8 cellular contexts compared by ENCODE assay signal in the genomic region with DNA sequence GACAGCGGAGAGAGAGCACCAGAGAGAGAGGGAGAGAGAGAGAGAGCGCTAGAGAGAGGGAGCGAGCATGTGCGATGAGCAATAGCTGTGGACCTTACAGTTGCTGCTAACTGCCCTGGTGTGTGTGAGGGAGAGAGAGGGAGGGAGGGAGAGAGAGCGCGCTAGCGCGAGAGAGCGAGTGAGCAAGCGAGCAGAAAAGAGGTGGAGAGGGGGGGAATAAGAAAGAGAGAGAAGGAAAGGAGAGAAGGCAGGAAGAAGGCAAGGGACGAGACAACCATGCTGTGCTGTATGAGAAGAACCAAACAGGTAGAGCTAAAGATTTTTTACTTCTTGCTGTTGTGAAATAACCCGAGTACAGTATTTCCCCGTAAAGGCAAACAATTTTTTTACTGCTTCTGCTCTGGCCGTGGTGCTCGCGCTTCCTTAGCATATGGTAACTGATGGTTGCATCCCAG. TPM values are rescaled to one million over a fixed set of nuclear protein-coding genes. Genes with fewer than 3 reads are reported as not detected.
DNase-seq lines count a peak whose midpoint lies in the region; ATAC-seq and TF ChIP-seq lines count a peak whose summit lies in the region.

A gene with protein sequence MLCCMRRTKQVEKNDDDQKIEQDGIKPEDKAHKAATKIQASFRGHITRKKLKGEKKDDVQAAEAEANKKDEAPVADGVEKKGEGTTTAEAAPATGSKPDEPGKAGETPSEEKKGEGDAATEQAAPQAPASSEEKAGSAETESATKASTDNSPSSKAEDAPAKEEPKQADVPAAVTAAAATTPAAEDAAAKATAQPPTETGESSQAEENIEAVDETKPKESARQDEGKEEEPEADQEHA (plus strand): TSS at position 97 of the 455 bp plus-strand sequence. CDS start 180 bp downstream, at position 277.

- peaks cover 49% of the 10 kb centered on the region for H3K27me3 Mint-ChIP-seq in activated T-cell treated with anti-CD3 and anti-CD28 coated beads, Interleukin-2, amount 50 U/mL, for 72 hours (ENCODE audit: low read depth)
- peaks cover 52% of the 10 kb centered on the region for H3K27me3 Mint-ChIP-seq in nephron (ENCODE audit: low read depth)

- H3K4me3 ChIP-seq in foreskin fibroblast (ENCODE audit: low read depth in 1 of 2, low read length in 2 of 2) = peak within 1 kb of the TSS; percentile 52 to 62

- H3K27ac Mint-ChIP-seq in activated T-cell treated with anti-CD3 and anti-CD28 coated beads, Interleukin-2, amount 50 U/mL, for 72 hours = no peak within 1 kb of the TSS
- H3K27ac Mint-ChIP-seq in nephron = no peak within 1 kb of the TSS

- DNase-seq in activated T-cell treated with anti-CD3 and anti-CD28 coated beads, Interleukin-2, amount 50 U/mL, for 72 hours = peak in 1 of 2 donors; percentile 20
- DNase-seq in activated T-cell treated with anti-CD3 and anti-CD28 coated beads for 4 hours (no peak), SK-MEL-5 (ENCODE audit: low read depth, low spot score) (peak; percentile 5), foreskin fibroblast (peak; percentile 85 to 92), 8988T (no peak)

- H3K4me1 Mint-ChIP-seq in activated T-cell treated with anti-CD3 and anti-CD28 coated beads, Interleukin-2, amount 50 U/mL, for 72 hours (ENCODE audit: low read depth) = peaks cover 11% of the 10 kb centered on the region
- peaks cover 6% of the 10 kb centered on the region for H3K4me1 Mint-ChIP-seq in nephron

- in situ Hi-C loops in SK-MEL-5 (cut with HindIII; ENCODE audit: low pct_unique_long_range_greater_than_20kb, low sequenced_read_pairs) = no loop called here

- no peaks in the 10 kb centered on the region for H3K36me3 Mint-ChIP-seq in activated T-cell treated with anti-CD3 and anti-CD28 coated beads, Interleukin-2, amount 50 U/mL, for 72 hours (ENCODE audit: insufficient read depth in 2 of 2)
- H3K36me3 Mint-ChIP-seq in nephron (ENCODE audit: low read depth) = no peaks in the 10 kb centered on the region

- H3K9me3 Mint-ChIP-seq in activated T-cell treated with anti-CD3 and anti-CD28 coated beads, Interleukin-2, amount 50 U/mL, for 72 hours = no peaks in the 10 kb centered on the region
- no peaks in the 10 kb centered on the region for H3K9me3 Mint-ChIP-seq in nephron

- peak; percentile 69 to 77 for ATAC-seq in activated T-cell treated with anti-CD3 and anti-CD28 coated beads, Interleukin-2, amount 50 U/mL, for 72 hours (replicated peaks in 1 of 2)
- ATAC-seq in HG03442 (IDR thresholded peaks at IDR 0.05; ENCODE audit: unreplicated experiment) (no peak), HG02938 (IDR thresholded peaks at IDR 0.05; ENCODE audit: unreplicated experiment) (no peak)

- H3K4me3 Mint-ChIP-seq in activated T-cell treated with anti-CD3 and anti-CD28 coated beads, Interleukin-2, amount 50 U/mL, for 72 hours = peak within 1 kb of the TSS; percentile 67 to 75
- peak within 1 kb of the TSS; percentile 77 to 82 (median 80) for H3K4me3 Mint-ChIP-seq in nephron

- TF ChIP-seq CTCF in foreskin fibroblast (IDR thresholded peaks at IDR 0.05; ENCODE audit: low read depth, low read length) (no peak), nephron (IDR thresholded peaks at IDR 0.05; ENCODE audit: unreplicated experiment in 3 of 3) (no peak)

RNA-seq across cellular contexts. Expression of the gene that starts here (rescaled TPM):
- not detected for total RNA-seq in activated T-cell treated with anti-CD3 and anti-CD28 coated beads, Interleukin-2, amount 50 U/mL, for 72 hours
- total RNA-seq in SK-MEL-5 (2014; rRNA removed; shearing (Covaris generic)) = not detected in 2 replicates
- 0.05 and 0.15 TPM in 2 replicates for polyA plus RNA-seq in SK-MEL-5 (2015; cell fraction: cytosol; rRNA removed)
- polyA plus RNA-seq in SK-MEL-5 (2015; cell fraction: nucleus; rRNA removed) = not detected in 2 replicates

Comparison
In these comparisons a context has a peak if more than half of its experiments do, and no peak if none do; other contexts are left out.
1. Peak in ATAC-seq in activated T-cell treated with anti-CD3 and anti-CD28 coated beads, Interleukin-2, amount 50 U/mL, for 72 hours; RNA of the gene not detected or under 1 TPM.
2. Peak in DNase-seq in SK-MEL-5; RNA of the gene not detected or under 1 TPM.
3. DNase-seq: peak in foreskin fibroblast (2 of 2); none in activated T-cell treated with anti-CD3 and anti-CD28 coated beads for 4 hours (single experiment) and 8988T (single experiment).